27 cellular contexts compared by ENCODE assay signal in the genomic region with DNA sequence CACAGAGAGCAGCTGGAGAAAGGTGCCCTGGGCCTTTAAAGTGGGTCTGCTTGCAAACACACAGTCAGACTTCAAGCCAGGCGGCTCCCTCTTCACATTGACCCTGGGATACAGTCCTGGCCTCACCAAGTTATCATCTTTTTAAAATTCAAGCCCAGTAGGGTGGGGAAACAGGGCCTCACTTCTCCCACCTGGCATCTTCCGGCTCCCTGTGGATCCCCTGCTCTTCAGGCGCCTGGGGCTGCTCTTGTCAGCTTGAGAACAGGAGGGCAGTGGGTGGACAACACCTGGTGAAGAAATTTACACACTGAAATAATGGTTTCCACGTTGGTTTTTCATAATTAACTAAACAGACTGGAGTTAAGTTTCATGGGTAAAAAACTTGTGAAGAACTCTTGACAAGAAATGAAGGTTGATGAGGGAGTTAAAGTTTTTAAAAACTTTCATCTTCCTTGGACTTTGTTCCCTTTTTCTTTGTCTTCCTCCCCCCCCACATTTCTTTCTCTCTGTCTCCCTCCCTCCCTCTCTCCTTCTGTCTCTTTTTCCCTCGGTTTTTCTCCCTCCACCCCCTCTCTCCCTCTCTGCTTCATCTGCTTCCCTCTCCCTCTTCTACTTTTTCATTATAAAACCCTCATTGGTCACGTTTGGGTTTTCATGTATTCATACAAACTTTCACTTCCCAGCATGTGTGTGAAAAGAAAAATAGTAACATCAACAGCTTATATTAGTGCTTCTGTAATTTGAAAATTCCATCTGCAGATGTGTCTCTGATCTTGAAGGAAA.
"Had no signal": no experiment of that assay in that cellular context is flagged by ENCODE, and none has a peak within 500 bp of the region (broad histone marks: within the 10 kb centered on the region; RNA-seq: fewer than 3 reads in every experiment).

No MANE protein-coding gene starts in this region.

- H3K4me3 Mint-ChIP-seq: natural killer cell; nephron; neural progenitor cell; stimulated activated effector memory CD8-positive, alpha-beta T cell treated with anti-CD3 and anti-CD28 coated beads, Interleukin-12 subunit alpha, Interleukin-12 subunit beta, amount 100 ng/mL, for 72 hours; stimulated activated naive B cell treated with anti-CD40 and anti-IgM and Interleukin-4, amounts not matched to agents 10 μg/mL and 1 μg/mL and 100 μg/mL, for 72 hours; stimulated activated naive CD8-positive, alpha-beta T cell treated with anti-CD3 and anti-CD28 coated beads, Interleukin-15, Interleukin-2, amounts not matched to agents 100 ng/mL and 50 ng/mL, for 24 hours had no signal

- H3K4me2 ChIP-seq: neural progenitor cell had no signal

- H3K27me3 Mint-ChIP-seq: progenitor cell of endocrine pancreas; stimulated activated naive B cell treated with anti-CD40 and anti-IgM and Interleukin-4, amounts not matched to agents 10 μg/mL and 1 μg/mL and 100 μg/mL, for 72 hours had no signal

- H3K27me3 ChIP-seq: neural progenitor cell, ovary, right lobe of liver, sigmoid colon, stomach, thyroid gland, tibial nerve, upper lobe of right lung, uterus had no signal

- H3K9me3 ChIP-seq: ovary, psoas muscle, right lobe of liver, sigmoid colon, stomach, thoracic aorta, thyroid gland, tibial nerve, upper lobe of right lung, uterus had no signal

- FAIRE-seq: small intestine had no signal

- H3K4me3 ChIP-seq: neural progenitor cell, ovary, psoas muscle, right lobe of liver, sigmoid colon, stomach, thoracic aorta, thyroid gland, tibial nerve, upper lobe of right lung, uterus had no signal

- H3K27ac ChIP-seq: neural progenitor cell, ovary, parathyroid adenoma, psoas muscle, right lobe of liver, sigmoid colon, stomach, thoracic aorta, thyroid gland, tibial nerve, upper lobe of right lung, uterus had no signal

- H3K4me1 ChIP-seq: neural progenitor cell, parathyroid adenoma, psoas muscle, right lobe of liver, sigmoid colon, stomach, thyroid gland, tibial nerve, upper lobe of right lung, uterus had no signal

- H3K79me2 ChIP-seq: parathyroid adenoma had no signal

- H2AFZ ChIP-seq: neural progenitor cell, parathyroid adenoma had no signal

- H3K4me1 Mint-ChIP-seq: stimulated activated effector memory CD8-positive, alpha-beta T cell treated with anti-CD3 and anti-CD28 coated beads, Interleukin-12 subunit alpha, Interleukin-12 subunit beta, amount 100 ng/mL, for 72 hours; stimulated activated naive B cell treated with anti-CD40 and anti-IgM and Interleukin-4, amounts not matched to agents 10 μg/mL and 1 μg/mL and 100 μg/mL, for 72 hours had no signal

- DNase-seq: natural killer cell; occipital lobe; ovary; psoas muscle; right cardiac atrium; right lobe of liver; sigmoid colon; small intestine; stimulated activated CD4-positive, alpha-beta T cell treated with anti-CD3 and anti-CD28 coated beads, Interleukin-15, amount 100 ng/mL, for 24 hours; stimulated activated CD4-positive, alpha-beta T cell treated with anti-CD3 and anti-CD28 coated beads, Interleukin-2, amount 100 ng/mL, for 24 hours; stimulated activated CD4-positive, alpha-beta T cell treated with anti-CD3 and anti-CD28 coated beads, Interleukin-2, amount 100 ng/mL, for 48 hours; stimulated activated CD4-positive, alpha-beta T cell treated with anti-CD3 and anti-CD28 coated beads, Interleukin-4, amount 100 ng/mL, for 24 hours; stimulated activated naive B cell treated with anti-CD40 and anti-IgM and Interleukin-4, amounts not matched to agents 10 μg/mL and 1 μg/mL and 100 μg/mL, for 72 hours; stimulated activated naive CD4-positive, alpha-beta T cell treated with Interleukin-2 at 50 U/mL for 16 hours; stomach; thyroid gland; trophoblast cell; upper lobe of right lung; uterus had no signal

- H3K9me3 Mint-ChIP-seq: neural progenitor cell; stimulated activated effector memory CD8-positive, alpha-beta T cell treated with anti-CD3 and anti-CD28 coated beads, Interleukin-12 subunit alpha, Interleukin-12 subunit beta, amount 100 ng/mL, for 72 hours had no signal

- H3K36me3 Mint-ChIP-seq: natural killer cell; neural progenitor cell; stimulated activated effector memory CD8-positive, alpha-beta T cell treated with anti-CD3 and anti-CD28 coated beads, Interleukin-12 subunit alpha, Interleukin-12 subunit beta, amount 100 ng/mL, for 72 hours; stimulated activated naive B cell treated with anti-CD40 and anti-IgM and Interleukin-4, amounts not matched to agents 10 μg/mL and 1 μg/mL and 100 μg/mL, for 72 hours had no signal

- H3K27ac Mint-ChIP-seq: natural killer cell; nephron; neural progenitor cell; progenitor cell of endocrine pancreas; stimulated activated effector memory CD8-positive, alpha-beta T cell treated with anti-CD3 and anti-CD28 coated beads, Interleukin-12 subunit alpha, Interleukin-12 subunit beta, amount 100 ng/mL, for 72 hours; stimulated activated naive B cell treated with anti-CD40 and anti-IgM and Interleukin-4, amounts not matched to agents 10 μg/mL and 1 μg/mL and 100 μg/mL, for 72 hours; stimulated activated naive CD8-positive, alpha-beta T cell treated with anti-CD3 and anti-CD28 coated beads, Interleukin-15, Interleukin-2, amounts not matched to agents 100 ng/mL and 50 ng/mL, for 24 hours had no signal

- ATAC-seq: natural killer cell; psoas muscle; right cardiac atrium; right lobe of liver; stimulated activated effector memory CD8-positive, alpha-beta T cell treated with anti-CD3 and anti-CD28 coated beads, Interleukin-12 subunit alpha, Interleukin-12 subunit beta, amount 100 ng/mL, for 72 hours; stimulated activated naive B cell treated with anti-CD40 and anti-IgM and Interleukin-4, amounts not matched to agents 10 μg/mL and 1 μg/mL and 100 μg/mL, for 72 hours; upper lobe of right lung had no signal

- H3K36me3 ChIP-seq: neural progenitor cell, ovary, right lobe of liver, sigmoid colon, stomach, thoracic aorta, thyroid gland, tibial nerve, upper lobe of right lung, uterus had no signal

- H3K9ac ChIP-seq: neural progenitor cell, parathyroid adenoma had no signal
